ENCODE assay signal across 1 cellular context in genomic region chr3:40911928-40912327, GRCh38.
TF ChIP-seq lines count a peak whose summit lies in the region.

No MANE protein-coding gene starts in this region.

TF ChIP-seq in GM23338, 12 proteins besides CTCF, POLR2A, EP300 and RAD21 (continued from another document):
- TF ChIP-seq POLR2AphosphoS5 (IDR thresholded peaks at IDR 0.05; ENCODE audit: low read depth) (no peak), JUNB (IDR thresholded peaks at IDR 0.05; ENCODE audit: unreplicated experiment) (no peak), NANOG (IDR thresholded peaks at IDR 0.05; ENCODE audit: borderline replicate concordance) (no peak)
